ENCODE assay signal across 24 cellular contexts in the genomic region with DNA sequence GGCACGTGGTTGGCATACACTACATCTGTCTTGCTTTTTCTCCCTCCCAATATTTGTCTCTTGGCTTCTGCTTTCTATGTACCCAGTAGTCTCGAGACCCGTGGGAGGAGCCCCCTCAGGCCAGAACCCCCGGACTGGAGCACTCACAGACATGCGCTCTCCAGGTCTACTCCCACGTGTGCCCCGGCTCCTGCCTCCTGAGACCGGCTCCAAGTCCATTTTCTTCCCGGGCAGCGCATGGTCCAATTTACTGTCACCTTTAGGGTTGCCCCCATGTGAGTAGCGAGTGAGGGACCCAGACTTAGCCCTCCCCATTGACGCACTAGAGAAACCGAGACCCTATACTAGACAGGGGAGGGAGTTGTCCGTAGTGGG. TPM values are rescaled to one million over a fixed set of nuclear protein-coding genes. Genes with fewer than 3 reads are reported as not detected.
DNase-seq lines count a peak whose midpoint lies in the region; ATAC-seq and TF ChIP-seq lines count a peak whose summit lies in the region.
"Had no signal": no experiment of that assay in that cellular context is flagged by ENCODE, and none has a peak within 500 bp of the region (broad histone marks: within the 10 kb centered on the region; RNA-seq: fewer than 3 reads in every experiment).

No MANE protein-coding gene starts in this region.

- no peak overlapping the region for H3K4ac ChIP-seq in H9 (ENCODE audit: low read depth, low read length)

- no peaks in the 10 kb centered on the region for H4K20me1 ChIP-seq in H9 (ENCODE audit: control insufficient read depth, insufficient read depth, insufficient read length)

- H2BK5ac ChIP-seq in H9 (ENCODE audit: insufficient read length, low read length), result no peak overlapping the region

- H3K27ac ChIP-seq in H9 (ENCODE audit: insufficient read length, low read depth, low read length), result no peak overlapping the region
- H3K27ac ChIP-seq: heart left ventricle, lower lobe of right lung, pancreas, sigmoid colon, thoracic aorta had no signal

- no peaks in the 10 kb centered on the region for H3K9me3 ChIP-seq in H9 (ENCODE audit: control insufficient read depth, low read depth, low read length)
- H3K9me3 ChIP-seq: breast epithelium, heart left ventricle, lower lobe of right lung, pancreas, sigmoid colon, thoracic aorta had no signal

- H3K9me3 Mint-ChIP-seq in H9, result peaks cover 0 to 3% of the 10 kb centered on the region in 2 experiments; a peak in 1 of 5 replicates
- H3K9me3 Mint-ChIP-seq in WTC11, result no peaks in the 10 kb centered on the region
- no peaks in the 10 kb centered on the region for H3K9me3 Mint-ChIP-seq in activated CD4-positive, alpha-beta T cell treated with anti-CD3 and anti-CD28 coated beads for 36 hours (ENCODE audit: low read depth)
- H3K9me3 Mint-ChIP-seq: activated CD4-positive, alpha-beta memory T cell treated with anti-CD3 and anti-CD28 coated beads, Interleukin-2, amount 10 ng/mL, durations not matched to agents 7 days and 5 days; activated T-cell treated with anti-CD3 and anti-CD28 coated beads, Interleukin-2, amount 50 U/mL, for 24 hours; HFFc6 had no signal

- H3K4me1 Mint-ChIP-seq in H9 (peaks cover 16 to 25% of the 10 kb centered on the region in 2 experiments), WTC11 (peaks cover 13% of the 10 kb centered on the region)
- peaks cover 7% of the 10 kb centered on the region for H3K4me1 Mint-ChIP-seq in activated CD4-positive, alpha-beta T cell treated with anti-CD3 and anti-CD28 coated beads for 36 hours

- no peak overlapping the region for H2AFZ ChIP-seq in H9 (ENCODE audit: low read length)

- no peak overlapping the region for H3K56ac ChIP-seq in H9 (ENCODE audit: insufficient read length, low read depth, low read length)

- H3K23ac ChIP-seq in H9 (ENCODE audit: insufficient read length, low read depth, low read length), result no peak overlapping the region

- no peaks in the 10 kb centered on the region for H3K27me3 ChIP-seq in H9 (ENCODE audit: insufficient read depth, low read length)
- H3K27me3 ChIP-seq: breast epithelium, pancreas, sigmoid colon had no signal

- no peak overlapping the region for H2BK12ac ChIP-seq in H9 (ENCODE audit: insufficient read length, low read depth, low read length)

- H3K4me3 Mint-ChIP-seq in H9, result peak overlapping the region; percentile 60 to 70; a peak in 3 of 5 replicates
- H3K4me3 Mint-ChIP-seq in WTC11, result peak overlapping the region; percentile 72; the same call in 1 of the 2 replicates
- no peak overlapping the region for H3K4me3 Mint-ChIP-seq in activated CD4-positive, alpha-beta T cell treated with anti-CD3 and anti-CD28 coated beads for 36 hours
- H3K4me3 Mint-ChIP-seq: activated CD4-positive, alpha-beta memory T cell treated with anti-CD3 and anti-CD28 coated beads, Interleukin-2, amount 10 ng/mL, durations not matched to agents 7 days and 5 days; activated T-cell treated with anti-CD3 and anti-CD28 coated beads, Interleukin-2, amount 50 U/mL, for 24 hours had no signal

- no peak overlapping the region for H2BK20ac ChIP-seq in H9 (ENCODE audit: low read depth, low read length, poor library complexity, severe bottlenecking)

- H2AK5ac ChIP-seq in H9 (ENCODE audit: insufficient read length, low read length), result no peak overlapping the region

- H3K23me2 ChIP-seq in H9 (ENCODE audit: insufficient read length, low read depth, low read length, poor library complexity, severe bottlenecking), result peaks cover 5% of the 10 kb centered on the region

- WGBS in H9 (ENCODE audit: extremely low coverage, insufficient read length, low lambda C conversion rate), result no CpG with 5 or more reads among the region's 14 CpGs

- TF ChIP-seq CTCF in H9 (conservative IDR thresholded peaks at IDR 0.05), result no peak
- no peak for TF ChIP-seq CTCF in WTC11 (IDR thresholded peaks at IDR 0.05)
- no peak for TF ChIP-seq CTCF in GM10248 (IDR thresholded peaks at IDR 0.05; ENCODE audit: control extremely low read depth, extremely low read depth, low read depth, missing control alignments)

- H3K27ac Mint-ChIP-seq in H9 (peak overlapping the region in 1 of 3 experiments; percentile 3; a peak in 1 of 7 replicates), WTC11 (no peak overlapping the region)
- H3K27ac Mint-ChIP-seq in activated CD4-positive, alpha-beta T cell treated with anti-CD3 and anti-CD28 coated beads for 36 hours, result no peak overlapping the region
- H3K27ac Mint-ChIP-seq: activated CD4-positive, alpha-beta memory T cell treated with anti-CD3 and anti-CD28 coated beads, Interleukin-2, amount 10 ng/mL, durations not matched to agents 7 days and 5 days; activated T-cell treated with anti-CD3 and anti-CD28 coated beads, Interleukin-2, amount 50 U/mL, for 24 hours; HFFc6 had no signal

- no peaks in the 10 kb centered on the region for H3K79me2 ChIP-seq in H9 (ENCODE audit: insufficient read depth, low read length)

- ATAC-seq in WTC11 (no peak), left lobe of liver (no peak), sciatic nerve (no peak), GM21526 (IDR thresholded peaks at IDR 0.05; ENCODE audit: low FRiP score, unreplicated experiment) (no peak)
- ATAC-seq in activated CD4-positive, alpha-beta T cell treated with anti-CD3 and anti-CD28 coated beads for 36 hours, result no peak

- no peak overlapping the region for H4K91ac ChIP-seq in H9 (ENCODE audit: insufficient read length, low read depth, low read length)

- H3K27me3 Mint-ChIP-seq in H9 (ENCODE audit: low read depth) (peaks cover 24% of the 10 kb centered on the region), WTC11 (ENCODE audit: low read depth) (peaks cover 21% of the 10 kb centered on the region)
- peaks cover 12% of the 10 kb centered on the region for H3K27me3 Mint-ChIP-seq in activated CD4-positive, alpha-beta T cell treated with anti-CD3 and anti-CD28 coated beads for 36 hours
- H3K27me3 Mint-ChIP-seq: activated CD4-positive, alpha-beta memory T cell treated with anti-CD3 and anti-CD28 coated beads, Interleukin-2, amount 10 ng/mL, durations not matched to agents 7 days and 5 days had no signal

- H3K4me2 ChIP-seq in H9 (ENCODE audit: insufficient read depth, insufficient read length, low read length), result peak overlapping the region; percentile 58

- H3K14ac ChIP-seq in H9 (ENCODE audit: insufficient read depth, low read length), result no peak overlapping the region

- DNase-seq in H9 (no peak), WTC11 (ENCODE audit: low spot score) (no peak), left lobe of liver (ENCODE audit: low spot score) (peak; percentile 33), sciatic nerve (ENCODE audit: low spot score) (peak; percentile 46), GM10248 (ENCODE audit: extremely low spot score) (no peak)
- no peak for DNase-seq in stimulated activated CD4-positive, alpha-beta T cell treated with anti-CD3 and anti-CD28 coated beads, Interleukin-15, amount 100 ng/mL, for 24 hours
- no peak for DNase-seq in activated CD4-positive, alpha-beta T cell treated with anti-CD3 and anti-CD28 coated beads for 36 hours
- DNase-seq: amniotic stem cell, cortex of kidney, GF-D8, MV-4-11, NCI-H187, NCI-H526 treated with DMSO at 0.1 percent for 48 hours had no signal

- no peak overlapping the region for H4K5ac ChIP-seq in H9 (ENCODE audit: insufficient read length, low read depth, low read length)

- intact Hi-C loops in sciatic nerve (cut with DNase I), result no loop called here
- intact Hi-C loops in activated CD4-positive, alpha-beta T cell treated with anti-CD3 and anti-CD28 coated beads for 36 hours (cut with DNase I, micrococcal nuclease), result loop anchor here (2.0 to 5.0 kb wide), 3 partner anchors 86 to 358 kb away; no protein-coding TSS in a partner anchor

- H3T11ph ChIP-seq in H9 (ENCODE audit: low read length), result no peak overlapping the region

- no peak overlapping the region for H3K18ac ChIP-seq in H9 (ENCODE audit: insufficient read length, low read depth, low read length)

- CTCF ChIA-PET in WTC11 (lab: Charles Lee), result interaction anchor here (0.6 to 5.9 kb wide), 39 partner anchors 10 to 379 kb away, joined by 3 to 73 read pairs (median 4); partner anchors contain the start of gene BIN1
- CTCF ChIA-PET in GM10248 (lab: Yijun Ruan, JAX), result interaction anchor here (0.6 to 2.5 kb wide), 13 partner anchors 10 to 642 kb away, joined by 3 to 16 read pairs (median 3); no protein-coding TSS in a partner anchor
- CTCF ChIA-PET in activated CD4-positive, alpha-beta T cell treated with anti-CD3 and anti-CD28 coated beads for 36 hours (lab: Charles Lee), result interaction anchor here (0.7 to 1.4 kb wide), 7 partner anchors 11 to 361 kb away, joined by 3 to 8 read pairs (median 4); partner anchors contain the start of gene TEX51

- POLR2A ChIA-PET in WTC11 (lab: Charles Lee), result interaction anchor here (1.3 kb wide), 1 partner anchor 27 kb away, joined by 3 read pairs; no protein-coding TSS in a partner anchor
- POLR2A ChIA-PET in GM10248 (lab: Yijun Ruan, JAX), result no interaction called here
- POLR2A ChIA-PET in activated CD4-positive, alpha-beta T cell treated with anti-CD3 and anti-CD28 coated beads for 36 hours (lab: Charles Lee), result no interaction called here

- H3K79me1 ChIP-seq in H9 (ENCODE audit: insufficient read depth, low read depth, low read length, poor library complexity, severe bottlenecking), result no peaks in the 10 kb centered on the region

- no peaks in the 10 kb centered on the region for H3K4me1 ChIP-seq in H9 (ENCODE audit: insufficient read depth, low read length)
- H3K4me1 ChIP-seq: breast epithelium, pancreas had no signal

- H3K36me3 Mint-ChIP-seq in H9 (ENCODE audit: insufficient read depth in 1 of 3, low read depth in 3 of 3) (no peaks in the 10 kb centered on the region; a peak in 1 of 7 replicates), WTC11 (no peaks in the 10 kb centered on the region)
- H3K36me3 Mint-ChIP-seq in activated CD4-positive, alpha-beta T cell treated with anti-CD3 and anti-CD28 coated beads for 36 hours (ENCODE audit: low read depth), result no peaks in the 10 kb centered on the region

- no peak overlapping the region for H2BK120ac ChIP-seq in H9 (ENCODE audit: low read depth, low read length, poor library complexity, severe bottlenecking)

- H2BK15ac ChIP-seq in H9 (ENCODE audit: low read depth, low read length), result no peak overlapping the region

- H4K8ac ChIP-seq in H9 (replicated peaks; ENCODE audit: insufficient read length, low read depth, low read length), result no peak overlapping the region

- H3K9ac ChIP-seq in H9 (ENCODE audit: extremely low read depth, insufficient read length, low read length), result no peak overlapping the region

TF ChIP-seq in WTC11, 78 proteins besides CTCF, POLR2A, EP300 and RAD21 (continues in another document):
- no peak for TF ChIP-seq OVOL2 (CRISPR knock-in tag; IDR thresholded peaks at IDR 0.05; ENCODE audit: borderline replicate concordance)

RNA-seq across cellular contexts. Expression of gene TEX51, which starts 11.8 kb away (rescaled TPM):
- not detected in 2 replicates for total RNA-seq in H9 (2021)
- total RNA-seq in WTC11 (2021), result not detected in 3 replicates
- total RNA-seq in left lobe of liver, result not detected
- not detected for total RNA-seq in sciatic nerve
- total RNA-seq in activated CD4-positive, alpha-beta T cell treated with anti-CD3 and anti-CD28 coated beads for 36 hours, result not detected
- total RNA-seq: activated CD4-positive, alpha-beta memory T cell treated with anti-CD3 and anti-CD28 coated beads, Interleukin-2, amount 10 ng/mL, durations not matched to agents 7 days and 5 days; breast epithelium; heart left ventricle; HFFc6; HT1080; lower lobe of right lung; pancreas; sigmoid colon; thoracic aorta had no signal

Comparison
In these comparisons a context has a peak if more than half of its experiments do, and no peak if none do; other contexts are left out.
1. DNase-seq: peak in left lobe of liver (single experiment) and sciatic nerve (single experiment); none in H9 (single experiment), WTC11 (single experiment), stimulated activated CD4-positive, alpha-beta T cell treated with anti-CD3 and anti-CD28 coated beads, Interleukin-15, amount 100 ng/mL, for 24 hours (single experiment), GM10248 (single experiment) and activated CD4-positive, alpha-beta T cell treated with anti-CD3 and anti-CD28 coated beads for 36 hours (single experiment).